In the genomic region with DNA sequence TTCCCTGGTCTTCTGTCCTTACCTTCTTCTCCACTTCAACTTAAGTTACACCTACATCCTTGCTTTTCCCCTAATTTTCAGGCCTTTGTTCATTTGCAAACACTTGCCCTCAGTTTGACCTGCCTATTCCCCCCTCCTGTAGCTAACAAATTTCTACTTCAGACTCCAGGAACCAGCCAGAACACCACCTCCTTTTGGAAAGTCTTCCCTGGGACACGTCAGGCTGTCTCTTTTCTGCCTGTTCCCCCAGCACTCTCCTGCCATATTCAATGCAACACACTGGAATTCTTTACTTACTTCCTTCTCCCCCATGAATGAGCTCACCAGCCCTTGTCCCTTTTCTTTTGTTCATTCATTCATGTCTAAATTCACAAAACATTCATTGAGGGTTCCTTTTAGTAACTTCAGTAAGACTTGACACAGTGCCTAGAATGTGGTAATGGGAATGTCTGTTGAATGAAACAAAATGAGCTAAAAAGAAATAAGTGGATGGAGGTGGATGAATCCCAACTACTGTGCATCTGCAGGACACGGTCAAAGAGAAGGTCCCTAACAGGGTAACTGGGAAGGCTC, we compare ENCODE assay signal across 20 cellular contexts.
DNase-seq lines count a peak whose midpoint lies in the region; ATAC-seq and TF ChIP-seq lines count a peak whose summit lies in the region.
"Had no signal": no experiment of that assay in that cellular context is flagged by ENCODE, and none has a peak within 500 bp of the region (broad histone marks: within the 10 kb centered on the region; RNA-seq: fewer than 3 reads in every experiment).

No MANE protein-coding gene starts in this region.

- no peaks in the 10 kb centered on the region for H3K27me3 ChIP-seq in body of pancreas
- H3K27me3 ChIP-seq: tibial nerve had no signal

- no peak for TF ChIP-seq POLR2A in body of pancreas (IDR thresholded peaks at IDR 0.05)

- peaks cover 71% of the 10 kb centered on the region for H3K4me1 Mint-ChIP-seq in osteocyte (ENCODE audit: unreplicated experiment)

- intact Hi-C loops in body of pancreas (cut with DNase I) = loop anchor here (10.0 kb wide), 2 partner anchors 335 to 555 kb away; no protein-coding TSS in a partner anchor

- H3K9me3 Mint-ChIP-seq in osteocyte (ENCODE audit: unreplicated experiment) = no peaks in the 10 kb centered on the region
- H3K9me3 Mint-ChIP-seq: endodermal cell, GM23338 had no signal

- no peak overlapping the region for H3K4me3 Mint-ChIP-seq in osteocyte (ENCODE audit: unreplicated experiment)
- H3K4me3 Mint-ChIP-seq: endodermal cell, GM23338 had no signal

- peak overlapping the region; percentile 66 for H3K27ac Mint-ChIP-seq in osteocyte (ENCODE audit: unreplicated experiment)
- H3K27ac Mint-ChIP-seq: endodermal cell, GM23338 had no signal

- H3K36me3 ChIP-seq in body of pancreas (replicated peaks in 1 of 2; ENCODE audit: insufficient read depth in 1 of 2, low read depth in 2 of 2) = no peaks in the 10 kb centered on the region
- H3K36me3 ChIP-seq: heart right ventricle, tibial nerve had no signal

- ATAC-seq in esophagus mucosa (no peak), body of pancreas (no peak)
- ATAC-seq: GM12878, GM23338, heart right ventricle had no signal

- TF ChIP-seq CTCF in astrocyte of the cerebellum (IDR thresholded peaks at IDR 0.05; ENCODE audit: low read depth, low read length, missing control alignments) = no peak
- no peak for TF ChIP-seq CTCF in fibroblast of the aortic adventitia (IDR thresholded peaks at IDR 0.05; ENCODE audit: insufficient read depth, low read length)
- no peak for TF ChIP-seq CTCF in osteocyte (IDR thresholded peaks at IDR 0.05)
- TF ChIP-seq CTCF in body of pancreas (IDR thresholded peaks at IDR 0.05) = no peak

- H3K36me3 Mint-ChIP-seq in osteocyte (ENCODE audit: unreplicated experiment) = peaks cover 4% of the 10 kb centered on the region

- peaks cover 18% of the 10 kb centered on the region for H3K4me1 ChIP-seq in body of pancreas

- WGBS in body of pancreas, 2 donors = 75 to 81% methylated on average over 2 of the region's 2 CpGs

- DNase-seq in Ammon's horn (ENCODE audit: low spot score) (peak; percentile 46), astrocyte of the cerebellum (ENCODE audit: low read depth) (peak; percentile 92), fibroblast of the aortic adventitia (ENCODE audit: low read depth) (peak; percentile 87), osteocyte (ENCODE audit: extremely low spot score, unreplicated experiment) (no peak), NCI-H510A (lab: John Stamatoyannopoulos, UW) (no peak), body of pancreas (no peak)
- DNase-seq in stimulated activated CD4-positive, alpha-beta T cell treated with anti-CD3 and anti-CD28 coated beads, Interleukin-4, amount 100 ng/mL, for 1 hour = no peak
- DNase-seq: activated CD4-positive, CD25-positive, alpha-beta regulatory T cell; activated CD8-positive, alpha-beta memory T cell treated with anti-CD3 and anti-CD28 coated beads for 24 hours; Caco-2; endodermal cell; heart right ventricle; NCI-H1694; NCI-H345; occipital lobe; T-helper 2 cell had no signal

- H3K4me3 ChIP-seq in astrocyte of the cerebellum (ENCODE audit: low read depth, low read length) (no peak overlapping the region), fibroblast of the aortic adventitia (ENCODE audit: low read depth, low read length) (no peak overlapping the region), body of pancreas (no peak overlapping the region)
- H3K4me3 ChIP-seq: GM12878, GM23338, heart right ventricle, tibial nerve had no signal

- no peaks in the 10 kb centered on the region for H3K27me3 Mint-ChIP-seq in osteocyte (ENCODE audit: unreplicated experiment)

- no peak overlapping the region for H3K27ac ChIP-seq in body of pancreas

- in situ Hi-C loops in astrocyte of the cerebellum (cut with HindIII; ENCODE audit: low sequenced_read_pairs) = loop anchor here (25.0 kb wide), 1 partner anchor 478 kb away; the partner anchor contains the start of gene KCNMA1

- H3K9me3 ChIP-seq in body of pancreas = no peaks in the 10 kb centered on the region
- H3K9me3 ChIP-seq: Caco-2, heart right ventricle, tibial nerve had no signal

Comparison
In these comparisons a context has a peak if more than half of its experiments do, and no peak if none do; other contexts are left out.
1. DNase-seq: peak in Ammon's horn (single experiment), astrocyte of the cerebellum (single experiment) and fibroblast of the aortic adventitia (single experiment); none in osteocyte (single experiment), NCI-H510A (single experiment), body of pancreas (0 of 4) and stimulated activated CD4-positive, alpha-beta T cell treated with anti-CD3 and anti-CD28 coated beads, Interleukin-4, amount 100 ng/mL, for 1 hour (single experiment).